ENCODE assay signal across 9 cellular contexts in genomic region chr3:123479891-123480290, GRCh38. TPM values are rescaled to one million over a fixed set of nuclear protein-coding genes. Genes with fewer than 3 reads are reported as not detected.
"Had no signal": no experiment of that assay in that cellular context is flagged by ENCODE, and none has a peak within 500 bp of the region (broad histone marks: within the 10 kb centered on the region; RNA-seq: fewer than 3 reads in every experiment).

No MANE protein-coding gene starts in this region.

- H3K36me3 ChIP-seq: HAP-1 had no signal

- H3K9me3 Mint-ChIP-seq: HFFc6 had no signal

- H3K4me3 Mint-ChIP-seq: HFFc6 had no signal

- H3K4me1 ChIP-seq: HAP-1 had no signal

- DNase-seq: GM23248, GOT3, H7, HFFc6, IMR-90, KG1 had no signal

- H3K27ac Mint-ChIP-seq: HFFc6 had no signal

- H3K9ac ChIP-seq: GM23248 had no signal

- H3K27ac ChIP-seq: GM23248 had no signal

- H3K4me3 ChIP-seq: GM23248, HAP-1, K562 had no signal

- ATAC-seq: HCT116, K562 had no signal

- H2AFZ ChIP-seq: GM23248 had no signal

- H3K9me3 ChIP-seq: HAP-1 had no signal

RNA-seq across cellular contexts. Expression of gene ADCY5, which starts 31.0 kb away (rescaled TPM):
- total RNA-seq: K562 had no signal
